In the genomic region with DNA sequence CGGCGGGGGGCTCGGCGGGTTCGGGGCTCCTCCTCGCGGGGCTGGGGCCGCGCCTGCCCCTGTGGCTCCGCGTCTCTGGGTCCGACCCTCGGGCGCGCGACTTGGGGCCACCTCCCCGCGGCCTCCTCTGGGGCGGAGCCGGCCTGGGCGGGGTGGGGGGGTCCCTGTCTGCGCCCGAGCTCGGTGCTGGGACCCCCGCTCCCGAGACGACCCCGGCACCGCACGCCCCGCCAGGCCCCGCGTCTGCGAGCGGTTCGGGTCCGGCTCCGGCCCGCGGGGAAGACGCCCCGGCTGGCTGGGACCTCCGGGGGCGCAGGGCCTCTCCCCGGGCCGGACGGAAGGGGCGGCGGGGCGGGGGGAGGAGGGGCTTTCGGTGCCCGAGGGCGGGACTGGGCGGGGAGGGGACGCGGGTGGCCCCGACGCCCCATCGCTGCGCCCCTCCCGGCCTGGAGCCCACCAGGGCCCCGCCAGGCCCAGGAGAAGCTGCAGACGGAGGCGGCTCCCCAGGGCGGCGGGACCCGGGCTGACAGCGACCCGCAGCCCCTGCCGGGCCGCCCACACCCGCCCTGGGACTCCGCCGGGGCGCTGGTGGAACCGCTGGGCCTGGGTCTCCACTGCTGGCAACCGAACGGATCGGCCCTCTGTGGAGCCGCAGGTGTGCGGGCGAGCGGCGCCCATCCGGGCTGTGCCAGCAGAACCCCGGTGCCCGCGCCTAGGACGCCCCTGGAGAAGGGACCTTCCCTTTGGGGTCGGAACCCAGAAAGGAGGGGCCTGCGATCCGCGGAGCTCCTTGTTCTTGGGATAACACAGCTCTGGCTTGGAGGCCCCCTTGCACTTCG, we compare ENCODE assay signal across 1 cellular context.
TF ChIP-seq lines count a peak whose summit lies in the region.

No MANE protein-coding gene starts in this region.

TF ChIP-seq in SK-N-SH, 30 proteins besides CTCF, POLR2A, EP300 and RAD21 (continued from another document):
- TF ChIP-seq, protein P1, sequence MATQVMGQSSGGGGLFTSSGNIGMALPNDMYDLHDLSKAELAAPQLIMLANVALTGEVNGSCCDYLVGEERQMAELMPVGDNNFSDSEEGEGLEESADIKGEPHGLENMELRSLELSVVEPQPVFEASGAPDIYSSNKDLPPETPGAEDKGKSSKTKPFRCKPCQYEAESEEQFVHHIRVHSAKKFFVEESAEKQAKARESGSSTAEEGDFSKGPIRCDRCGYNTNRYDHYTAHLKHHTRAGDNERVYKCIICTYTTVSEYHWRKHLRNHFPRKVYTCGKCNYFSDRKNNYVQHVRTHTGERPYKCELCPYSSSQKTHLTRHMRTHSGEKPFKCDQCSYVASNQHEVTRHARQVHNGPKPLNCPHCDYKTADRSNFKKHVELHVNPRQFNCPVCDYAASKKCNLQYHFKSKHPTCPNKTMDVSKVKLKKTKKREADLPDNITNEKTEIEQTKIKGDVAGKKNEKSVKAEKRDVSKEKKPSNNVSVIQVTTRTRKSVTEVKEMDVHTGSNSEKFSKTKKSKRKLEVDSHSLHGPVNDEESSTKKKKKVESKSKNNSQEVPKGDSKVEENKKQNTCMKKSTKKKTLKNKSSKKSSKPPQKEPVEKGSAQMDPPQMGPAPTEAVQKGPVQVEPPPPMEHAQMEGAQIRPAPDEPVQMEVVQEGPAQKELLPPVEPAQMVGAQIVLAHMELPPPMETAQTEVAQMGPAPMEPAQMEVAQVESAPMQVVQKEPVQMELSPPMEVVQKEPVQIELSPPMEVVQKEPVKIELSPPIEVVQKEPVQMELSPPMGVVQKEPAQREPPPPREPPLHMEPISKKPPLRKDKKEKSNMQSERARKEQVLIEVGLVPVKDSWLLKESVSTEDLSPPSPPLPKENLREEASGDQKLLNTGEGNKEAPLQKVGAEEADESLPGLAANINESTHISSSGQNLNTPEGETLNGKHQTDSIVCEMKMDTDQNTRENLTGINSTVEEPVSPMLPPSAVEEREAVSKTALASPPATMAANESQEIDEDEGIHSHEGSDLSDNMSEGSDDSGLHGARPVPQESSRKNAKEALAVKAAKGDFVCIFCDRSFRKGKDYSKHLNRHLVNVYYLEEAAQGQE (IDR thresholded peaks at IDR 0.05; ENCODE audit: low read depth, low read length): no peak
- TF ChIP-seq JUND (IDR thresholded peaks at IDR 0.05) (no peak), MXI1 (IDR thresholded peaks at IDR 0.05; ENCODE audit: low read depth, low read length) (no peak), POLR2AphosphoS5 (IDR thresholded peaks at IDR 0.05; ENCODE audit: low read depth, low read length) (no peak), MEF2A (IDR thresholded peaks at IDR 0.05; ENCODE audit: borderline replicate concordance, low read depth) (no peak)
- TF ChIP-seq, protein P2, sequence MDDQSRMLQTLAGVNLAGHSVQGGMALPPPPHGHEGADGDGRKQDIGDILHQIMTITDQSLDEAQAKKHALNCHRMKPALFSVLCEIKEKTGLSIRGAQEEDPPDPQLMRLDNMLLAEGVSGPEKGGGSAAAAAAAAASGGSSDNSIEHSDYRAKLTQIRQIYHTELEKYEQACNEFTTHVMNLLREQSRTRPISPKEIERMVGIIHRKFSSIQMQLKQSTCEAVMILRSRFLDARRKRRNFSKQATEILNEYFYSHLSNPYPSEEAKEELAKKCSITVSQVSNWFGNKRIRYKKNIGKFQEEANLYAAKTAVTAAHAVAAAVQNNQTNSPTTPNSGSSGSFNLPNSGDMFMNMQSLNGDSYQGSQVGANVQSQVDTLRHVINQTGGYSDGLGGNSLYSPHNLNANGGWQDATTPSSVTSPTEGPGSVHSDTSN (IDR thresholded peaks at IDR 0.05): no peak
TF ChIP-seq in SK-N-SH: peak in this region for 0.
